In genomic region chr2:202912342-202912804, GRCh38 we compare ENCODE assay signal across 7 cellular contexts. TPM values are rescaled to one million over a fixed set of nuclear protein-coding genes. Genes with fewer than 3 reads are reported as not detected.
DNase-seq lines count a peak whose midpoint lies in the region; ATAC-seq and TF ChIP-seq lines count a peak whose summit lies in the region.
"Not testable (repeated sequence)": the region's sequence is repeated elsewhere in the genome, so short reads cannot be mapped to it uniquely, and the experiment has no call there.

No MANE protein-coding gene starts in this region.

- not testable (repeated sequence) for H3K9me3 ChIP-seq in ovary

- H3K27me3 ChIP-seq in ovary: not testable (repeated sequence)

- H3K36me3 Mint-ChIP-seq in HFFc6 (ENCODE audit: low read depth): not testable (repeated sequence)

- intact Hi-C loops in ovary (cut with DNase I): not testable (repeated sequence)

- ATAC-seq in GM18858 (IDR thresholded peaks at IDR 0.05; ENCODE audit: unreplicated experiment) (peak; percentile 38), HG03575 (IDR thresholded peaks at IDR 0.05; ENCODE audit: extremely low read depth, insufficient number of reproducible peaks, low FRiP score, unreplicated experiment) (peak; percentile 23)

- not testable (repeated sequence) for H3K27me3 Mint-ChIP-seq in HFFc6 (ENCODE audit: insufficient read depth)

- not testable (repeated sequence) for H3K4me1 ChIP-seq in ovary (ENCODE audit: insufficient read depth)

- H3K27ac ChIP-seq in ovary: peak overlapping the region; percentile 50 to 62

- not testable (repeated sequence) for H3K9me3 Mint-ChIP-seq in HFFc6

- not testable (repeated sequence) for DNase-seq in HFFc6
- peak; percentile 42 for DNase-seq in activated CD4-positive, CD25-positive, alpha-beta regulatory T cell treated with anti-CD3 and anti-CD28 coated beads, Interleukin-2, amount 50 U/mL, for 72 hours
- DNase-seq in cardiac fibroblast (ENCODE audit: low read depth in 2 of 2) (peak in 1 of 2 donors; percentile 33), ovary (peak in 3 of 5 donors; percentile 45 to 61 (median 54))

- H3K36me3 ChIP-seq in ovary: not testable (repeated sequence)

- TF ChIP-seq EP300 in ovary (IDR thresholded peaks at IDR 0.05): not testable (repeated sequence)

- not testable (repeated sequence) for TF ChIP-seq POLR2A in ovary (IDR thresholded peaks at IDR 0.05)

- TF ChIP-seq CTCF in HFFc6 (IDR thresholded peaks at IDR 0.05); cardiac fibroblast (IDR thresholded peaks at IDR 0.05; ENCODE audit: low read depth, low read length); ovary (IDR thresholded peaks at IDR 0.05): not testable (repeated sequence)

- H3K27ac Mint-ChIP-seq in HFFc6: peak overlapping the region; percentile 94

- WGBS in ovary, 3 donors: 0% methylated on average over 1 to 10 of the region's 41 CpGs; no CpG with 5 or more reads in 1 of the 3 donors

- peak overlapping the region; percentile 96 for H3K4me3 Mint-ChIP-seq in HFFc6

- H3K4me3 ChIP-seq in cardiac fibroblast (replicated peaks in 1 of 2; ENCODE audit: low read depth in 2 of 2, low read length in 2 of 2) (peak overlapping the region; percentile 83 to 98), iPS-11a (ENCODE audit: low read depth, low read length) (peak overlapping the region; percentile 100), ovary (peak overlapping the region; percentile 72)

- H3K4me1 Mint-ChIP-seq in HFFc6 (ENCODE audit: low read depth): peaks cover 37% of the 10 kb centered on the region

RNA-seq across cellular contexts. Expression of gene CARF, which starts 0.3 kb away (rescaled TPM):
- total RNA-seq in HFFc6 (2021; fragmentation: NEBNext Ultra II Directional; extraction: Animal tissue kit (Norgen Biotek cat#: 25700)): 1 to 10 TPM; 2.2 to 5.7 (median 4.2) TPM
- total RNA-seq in ovary: 10 to 100 TPM; 11.1 to 15.5 (median 13.5) TPM
- 1 to 10 TPM; 4.4 to 9.8 TPM for polyA plus RNA-seq in ovary

RNA-seq across cellular contexts. Expression of gene WDR12, which starts 0.9 kb away (rescaled TPM):
- 10 to 100 TPM; 48.4 to 77.0 (median 56.1) TPM for total RNA-seq in HFFc6 (2021; fragmentation: NEBNext Ultra II Directional; extraction: Animal tissue kit (Norgen Biotek cat#: 25700))
- 10 to 100 TPM in 6 of 7 donors, 1 to 10 TPM in 1; 7.7 to 45.2 (median 29.2) TPM for total RNA-seq in ovary
- polyA plus RNA-seq in ovary: 10 to 100 TPM in 1 of 2 donors, 1 to 10 TPM in 1; 9.3 to 29.2 TPM

RNA-seq across cellular contexts. Expression of gene ICA1L, which starts 40.8 kb away (rescaled TPM):
- 1 to 10 TPM; 2.6 to 4.5 (median 3.2) TPM for total RNA-seq in HFFc6 (2021; fragmentation: NEBNext Ultra II Directional; extraction: Animal tissue kit (Norgen Biotek cat#: 25700))
- total RNA-seq in ovary: 10 to 100 TPM; 13.2 to 24.6 (median 20.8) TPM
- polyA plus RNA-seq in ovary: 1 to 10 TPM; 6.3 to 9.9 TPM
